Comparison of ENCODE assay signal across 19 cellular contexts in genomic region chr2:175585531-175585930, GRCh38.
DNase-seq lines count a peak whose midpoint lies in the region; ATAC-seq, FAIRE-seq and TF ChIP-seq lines count a peak whose summit lies in the region.
"Had no signal": no experiment of that assay in that cellular context is flagged by ENCODE, and none has a peak within 500 bp of the region (broad histone marks: within the 10 kb centered on the region; RNA-seq: fewer than 3 reads in every experiment).

No MANE protein-coding gene starts in this region.

- no peaks in the 10 kb centered on the region for H3K79me2 ChIP-seq in HepG2 (ENCODE audit: insufficient read depth, low read length)

- no peak overlapping the region for H3K9ac ChIP-seq in HepG2 (ENCODE audit: insufficient read depth, low read depth, low read length)
- H3K9ac ChIP-seq in SK-N-MC (ENCODE audit: insufficient read length) = no peak overlapping the region
- H3K9ac ChIP-seq: GM23248 had no signal

- H3K4me1 ChIP-seq in HepG2 (ENCODE audit: insufficient read depth, low read length) (no peaks in the 10 kb centered on the region), right lobe of liver (no peaks in the 10 kb centered on the region)

- no peak overlapping the region for H3K4me2 ChIP-seq in HepG2 (ENCODE audit: low read depth, low read length)

- in situ Hi-C loops in HepG2 (cut with HindIII; ENCODE audit: extremely low pct_ligation_motif_present, low pct_unique_long_range_greater_than_20kb) = no loop called here

- DNase-seq in HepG2 (ENCODE audit: low spot score) = no peak
- no peak for DNase-seq in right lobe of liver
- peak; percentile 27 for DNase-seq in NB4 (ENCODE audit: low read depth)
- DNase-seq in SK-N-MC (ENCODE audit: low read depth, low spot score) = no peak
- DNase-seq in NOMO-1 treated with dmso at 0.1 percent for 144 hours (lab: John Stamatoyannopoulos, UW; ENCODE audit: unreplicated experiment) = no peak
- DNase-seq in activated effector memory CD4-positive, alpha-beta T cell treated with anti-CD3 and anti-CD28 coated beads, Interleukin-2, amount 50 U/mL, for 16 hours = no peak
- DNase-seq: C1 segment of cervical spinal cord; Calu3; CD4-positive, alpha-beta memory T cell; COR-L47; DMS79; EL; GDM1; GM23248; H7; HCEC 1CT had no signal

- BruUV-seq in HepG2 (replicated peaks; lab: Mats Ljungman, UMichigan) = no TSS peak

- CTCF ChIA-PET in HepG2 (lab: Yijun Ruan, JAX; ENCODE audit: low intra/inter-chr PET ratio, low total read pairs) = no interaction called here

- WGBS in HepG2 (ENCODE audit: low lambda C conversion rate) = 0% methylated on average over 1 of the region's 1 CpG
- 71% methylated on average over 1 of the region's 1 CpG for WGBS in right lobe of liver (ENCODE audit: insufficient coverage, low coverage, low lambda C conversion rate, missing lambda C conversion rate)

- TF ChIP-seq EP300 in HepG2 (IDR thresholded peaks at IDR 0.05; ENCODE audit: low read depth in 2 of 2, low read length in 2 of 2) (no peak), HepG2 (CRISPR knock-in tag; IDR thresholded peaks at IDR 0.05; ENCODE audit: borderline replicate concordance) (no peak)

- H2AFZ ChIP-seq in HepG2 (ENCODE audit: low read length) = no peak overlapping the region
- H2AFZ ChIP-seq: GM23248 had no signal

- POLR2A ChIA-PET in HepG2 (lab: Yijun Ruan, JAX) = no interaction called here

- H3K36me3 ChIP-seq in HepG2 (replicated peaks in 1 of 2; ENCODE audit: control insufficient read depth in 1 of 2, insufficient read depth in 2 of 2, low read length in 2 of 2) (no peaks in the 10 kb centered on the region), right lobe of liver (no peaks in the 10 kb centered on the region), SK-N-MC (ENCODE audit: insufficient read depth, low read length) (no peaks in the 10 kb centered on the region)

- FAIRE-seq in HepG2 (lab: Jason Lieb, UNC) = no peak
- FAIRE-seq: GM12878, GM19239, H1 had no signal

- H3K9me3 ChIP-seq in HepG2 (ENCODE audit: low read length) = peaks cover 6% of the 10 kb centered on the region; the same call in 1 of the 2 replicates
- no peaks in the 10 kb centered on the region for H3K9me3 ChIP-seq in right lobe of liver
- no peaks in the 10 kb centered on the region for H3K9me3 ChIP-seq in SK-N-MC (ENCODE audit: low read depth, low read length)

- H3K27ac ChIP-seq in HepG2 (ENCODE audit: extremely low read length, insufficient read depth, low read length) (no peak overlapping the region), right lobe of liver (no peak overlapping the region), SK-N-MC (peak overlapping the region; percentile 77)
- H3K27ac ChIP-seq: GM23248 had no signal

- intact Hi-C loops in HepG2 (cut with micrococcal nuclease; ENCODE audit: unreplicated experiment) (no loop called here), right lobe of liver (cut with DNase I) (no loop called here)

- no peak for ATAC-seq in HepG2
- ATAC-seq in right lobe of liver = no peak
- ATAC-seq: GM12878 had no signal

- TF ChIP-seq CTCF in HepG2 (CRISPR knock-in tag; IDR thresholded peaks at IDR 0.05) (no peak), right lobe of liver (IDR thresholded peaks at IDR 0.05) (no peak), NB4 (IDR thresholded peaks at IDR 0.05; ENCODE audit: low read depth, low read length) (no peak)

- H4K20me1 ChIP-seq in HepG2 (ENCODE audit: insufficient read depth, low read length) = no peaks in the 10 kb centered on the region

- no peak for TF ChIP-seq POLR2A in HepG2 (IDR thresholded peaks at IDR 0.05; ENCODE audit: insufficient read depth in 1 of 2, low read depth in 2 of 2, low read length in 2 of 2)
- TF ChIP-seq POLR2A in right lobe of liver (IDR thresholded peaks at IDR 0.05) = no peak
- no peak for TF ChIP-seq POLR2A in NB4 (IDR thresholded peaks at IDR 0.05; ENCODE audit: extremely low read depth, insufficient read length)

- H3K27me3 ChIP-seq in HepG2 (ENCODE audit: control insufficient read depth in 1 of 2, insufficient read depth in 2 of 2, low read length in 2 of 2) (no peaks in the 10 kb centered on the region), right lobe of liver (no peaks in the 10 kb centered on the region)

- no peak overlapping the region for H3K4me3 ChIP-seq in HepG2 (replicated peaks in 1 of 3; ENCODE audit: insufficient read depth in 1 of 3, low read depth in 2 of 3, low read length in 3 of 3)
- no peak overlapping the region for H3K4me3 ChIP-seq in right lobe of liver
- H3K4me3 ChIP-seq in NB4 (ENCODE audit: low read depth, low read length) = no peak overlapping the region
- H3K4me3 ChIP-seq in SK-N-MC = no peak overlapping the region
- H3K4me3 ChIP-seq: GM12878, GM23248 had no signal

- no peak for TF ChIP-seq RAD21 in HepG2 (CRISPR knock-in tag; IDR thresholded peaks at IDR 0.05)

TF ChIP-seq in HepG2, 621 proteins besides CTCF, POLR2A, EP300 and RAD21:
- TF ChIP-seq MAFF (IDR thresholded peaks at IDR 0.05; ENCODE audit: low read depth, low read length) (peak; percentile 34; the same call in 1 of the 2 replicates), MAFK (conservative IDR thresholded peaks at IDR 0.05 in 1 of 2, IDR thresholded peaks at IDR 0.05 in 1 of 2; ENCODE audit: low read length in 2 of 2) (peak; percentile 24 to 49; a peak in 1 of 4 replicates), ATF7 (IDR thresholded peaks at IDR 0.05) (no peak), ATF7 (CRISPR knock-in tag; IDR thresholded peaks at IDR 0.05) (no peak), ZNF251 (CRISPR knock-in tag; IDR thresholded peaks at IDR 0.05) (no peak), PCBP2 (optimal IDR thresholded peaks at IDR 0.05; ENCODE audit: low read depth, low read length, poor library complexity, severe bottlenecking) (no peak)
